In the genomic region with DNA sequence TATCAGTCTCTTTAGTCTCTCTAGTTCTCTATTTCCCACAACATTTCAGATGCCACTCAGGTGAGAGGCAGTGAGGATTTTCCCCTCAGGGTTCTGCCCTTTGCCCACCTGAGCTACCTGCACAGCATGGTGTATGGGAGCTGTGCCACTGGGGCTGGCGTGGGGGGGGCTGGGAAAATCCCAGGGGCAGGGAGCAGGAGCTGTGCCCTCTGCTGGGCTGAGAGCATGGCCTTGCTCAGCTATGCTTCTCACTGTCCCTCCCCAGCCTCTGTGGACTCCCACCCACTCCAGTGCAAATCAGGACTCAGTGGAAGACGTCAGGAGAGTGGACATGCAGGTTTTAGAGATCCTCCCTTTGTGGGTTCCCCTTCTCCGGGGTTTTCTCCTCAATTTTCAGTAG, we compare ENCODE assay signal across 26 cellular contexts. TPM values are rescaled to one million over a fixed set of nuclear protein-coding genes. Genes with fewer than 3 reads are reported as not detected.
DNase-seq lines count a peak whose midpoint lies in the region; ATAC-seq, FAIRE-seq and TF ChIP-seq lines count a peak whose summit lies in the region.
"Had no signal": no experiment of that assay in that cellular context is flagged by ENCODE, and none has a peak within 500 bp of the region (broad histone marks: within the 10 kb centered on the region; RNA-seq: fewer than 3 reads in every experiment).

No MANE protein-coding gene starts in this region.

- WGBS in HepG2 (ENCODE audit: low lambda C conversion rate) = 17% methylated on average over 2 of the region's 3 CpGs
- WGBS in neuronal stem cell (ENCODE audit: extremely low coverage in 2 of 2, insufficient read length in 2 of 2, insufficient replicate concordance in 1 of 2), 2 donors = no CpG with 5 or more reads among the region's 3 CpGs

- H2BK120ac ChIP-seq in neuronal stem cell (ENCODE audit: low read depth, low read length) = no peak overlapping the region

- no peaks in the 10 kb centered on the region for H3K79me2 ChIP-seq in HepG2 (ENCODE audit: insufficient read depth, low read length)

- no peak for TF ChIP-seq RAD21 in HepG2 (CRISPR knock-in tag; IDR thresholded peaks at IDR 0.05)

- H3K9ac ChIP-seq in HepG2 (ENCODE audit: insufficient read depth, low read depth, low read length) = no peak overlapping the region
- no peak overlapping the region for H3K9ac ChIP-seq in neuronal stem cell (ENCODE audit: low read depth, low read length, poor library complexity)
- H3K9ac ChIP-seq: BLaER1 had no signal

- no peak for FAIRE-seq in HepG2 (lab: Jason Lieb, UNC)
- FAIRE-seq: A204.1, GM12878, GM12892, GM18507 had no signal

- no peak overlapping the region for H3K14ac ChIP-seq in neuronal stem cell (ENCODE audit: low read length)

- intact Hi-C loops in HepG2 (cut with micrococcal nuclease; ENCODE audit: unreplicated experiment) = no loop called here

- in situ Hi-C loops in HepG2 (cut with HindIII; ENCODE audit: extremely low pct_ligation_motif_present, low pct_unique_long_range_greater_than_20kb) = no loop called here
- in situ Hi-C loops in HAP-1 (cut with MboI; ENCODE audit: low sequenced_read_pairs) = no loop called here

- H2AFZ ChIP-seq in HepG2 (ENCODE audit: low read length) = no peak overlapping the region
- no peak overlapping the region for H2AFZ ChIP-seq in neuronal stem cell (ENCODE audit: low read length)

- H3K36me3 ChIP-seq in HepG2 (replicated peaks in 1 of 2; ENCODE audit: control insufficient read depth in 1 of 2, insufficient read depth in 2 of 2, low read length in 2 of 2) (no peaks in the 10 kb centered on the region), neuronal stem cell (replicated peaks in 1 of 2; ENCODE audit: control insufficient read depth in 2 of 2, insufficient read depth in 2 of 2, low read length in 2 of 2) (no peaks in the 10 kb centered on the region), HAP-1 (replicated peaks) (no peaks in the 10 kb centered on the region)
- H3K36me3 ChIP-seq: BE2C had no signal

- H3K27ac ChIP-seq in HepG2 (ENCODE audit: extremely low read length, insufficient read depth, low read length) (no peak overlapping the region), neuronal stem cell (replicated peaks; ENCODE audit: low read length) (no peak overlapping the region)
- H3K27ac ChIP-seq: BLaER1 had no signal

- H2BK12ac ChIP-seq in neuronal stem cell (ENCODE audit: low read length) = no peak overlapping the region

- CTCF ChIA-PET in HepG2 (lab: Yijun Ruan, JAX; ENCODE audit: low intra/inter-chr PET ratio, low total read pairs) = no interaction called here

- no peak overlapping the region for H3K27ac Mint-ChIP-seq in HFFc6
- H3K27ac Mint-ChIP-seq: CD14-positive monocyte; CD4-positive, alpha-beta memory T cell; CD4-positive, CD25-positive, alpha-beta regulatory T cell; CD8-positive, alpha-beta memory T cell had no signal

- no peak overlapping the region for H4K91ac ChIP-seq in neuronal stem cell (ENCODE audit: low read depth, low read length, poor library complexity)

- no peak overlapping the region for H2BK15ac ChIP-seq in neuronal stem cell (ENCODE audit: low read length)

- no peaks in the 10 kb centered on the region for H4K20me1 ChIP-seq in HepG2 (ENCODE audit: insufficient read depth, low read length)
- H4K20me1 ChIP-seq: BLaER1 had no signal

- H2BK5ac ChIP-seq in neuronal stem cell (ENCODE audit: low read length) = no peak overlapping the region

- H3K4me1 Mint-ChIP-seq in HFFc6 (ENCODE audit: low read depth) = no peaks in the 10 kb centered on the region
- H3K4me1 Mint-ChIP-seq: CD14-positive monocyte; CD4-positive, alpha-beta memory T cell; CD4-positive, CD25-positive, alpha-beta regulatory T cell; CD8-positive, alpha-beta memory T cell had no signal

- H2AK5ac ChIP-seq in neuronal stem cell (ENCODE audit: low read depth, low read length) = no peak overlapping the region

- H3K4me3 ChIP-seq in HepG2 (replicated peaks in 1 of 3; ENCODE audit: insufficient read depth in 1 of 3, low read depth in 2 of 3, low read length in 3 of 3) = no peak overlapping the region
- H3K4me3 ChIP-seq in neuronal stem cell (ENCODE audit: low read length in 2 of 2) = no peak overlapping the region
- H3K4me3 ChIP-seq in HAP-1 = no peak overlapping the region
- H3K4me3 ChIP-seq: BLaER1, GM12878 had no signal

- H3K36me3 Mint-ChIP-seq in HFFc6 (ENCODE audit: low read depth) = no peaks in the 10 kb centered on the region
- H3K36me3 Mint-ChIP-seq: CD14-positive monocyte; CD4-positive, CD25-positive, alpha-beta regulatory T cell had no signal

- no peak overlapping the region for H3K4ac ChIP-seq in neuronal stem cell (ENCODE audit: low read length)

- H3K27me3 ChIP-seq in HepG2 (ENCODE audit: control insufficient read depth in 1 of 2, insufficient read depth in 2 of 2, low read length in 2 of 2) = peaks cover 0 to 4% of the 10 kb centered on the region in 2 experiments; a peak in 2 of 5 replicates
- no peaks in the 10 kb centered on the region for H3K27me3 ChIP-seq in neuronal stem cell (ENCODE audit: control insufficient read depth in 3 of 3, insufficient read depth in 3 of 3, low read depth in 1 of 3, low read length in 3 of 3)
- no peaks in the 10 kb centered on the region for H3K27me3 ChIP-seq in HAP-1 (ENCODE audit: low read depth)
- H3K27me3 ChIP-seq: BE2C, BLaER1 had no signal

- peak overlapping the region; percentile 52 for H4K8ac ChIP-seq in neuronal stem cell (ENCODE audit: low read depth, low read length)

- H3K27me3 Mint-ChIP-seq in HFFc6 (ENCODE audit: insufficient read depth) = peaks cover 42% of the 10 kb centered on the region
- H3K27me3 Mint-ChIP-seq: CD4-positive, alpha-beta memory T cell had no signal

- ATAC-seq in HepG2 = peak; percentile 51
- ATAC-seq: GM12878 had no signal

- TF ChIP-seq CTCF in HFFc6 (IDR thresholded peaks at IDR 0.05) (0 out of 2 replicates have a peak, but pooled peaks have one; percentile 7), HepG2 (CRISPR knock-in tag; IDR thresholded peaks at IDR 0.05) (no peak)

- H3K4me1 ChIP-seq in HepG2 (ENCODE audit: insufficient read depth, low read length) = peaks cover 9% of the 10 kb centered on the region
- peaks cover 0 to 2% of the 10 kb centered on the region in 2 donors for H3K4me1 ChIP-seq in neuronal stem cell (ENCODE audit: control insufficient read depth in 2 of 2, insufficient read depth in 1 of 2, low read depth in 1 of 2, low read length in 2 of 2)
- H3K4me1 ChIP-seq in HAP-1 = peaks cover 8% of the 10 kb centered on the region
- H3K4me1 ChIP-seq: BE2C had no signal

- H3K18ac ChIP-seq in neuronal stem cell (ENCODE audit: low read length) = no peak overlapping the region

- no peak for TF ChIP-seq EP300 in HepG2 (IDR thresholded peaks at IDR 0.05; ENCODE audit: low read depth in 2 of 2, low read length in 2 of 2)
- no peak for TF ChIP-seq EP300 in HepG2 (CRISPR knock-in tag; IDR thresholded peaks at IDR 0.05; ENCODE audit: borderline replicate concordance)

- H3K23ac ChIP-seq in neuronal stem cell (ENCODE audit: low read depth, low read length, poor library complexity) = no peak overlapping the region

- TF ChIP-seq POLR2A in HepG2 (IDR thresholded peaks at IDR 0.05; ENCODE audit: insufficient read depth in 1 of 2, low read depth in 2 of 2, low read length in 2 of 2) = no peak

- no TSS peak for BruUV-seq in HepG2 (replicated peaks; lab: Mats Ljungman, UMichigan)

- H3K4me3 Mint-ChIP-seq in HFFc6 = no peak overlapping the region
- H3K4me3 Mint-ChIP-seq: CD14-positive monocyte; CD4-positive, alpha-beta memory T cell; CD8-positive, alpha-beta memory T cell had no signal

- H3K79me1 ChIP-seq in neuronal stem cell (ENCODE audit: low read depth, low read length) = no peaks in the 10 kb centered on the region

- POLR2A ChIA-PET in HepG2 (lab: Yijun Ruan, JAX) = no interaction called here

- H3K9me3 Mint-ChIP-seq in HFFc6 = peaks cover 8% of the 10 kb centered on the region

- H3K4me2 ChIP-seq in HepG2 (ENCODE audit: low read depth, low read length) (no peak overlapping the region), neuronal stem cell (ENCODE audit: insufficient read depth, low read length, poor library complexity, severe bottlenecking) (no peak overlapping the region)
- H3K4me2 ChIP-seq: BLaER1 had no signal

- DNase-seq in HFFc6 (no peak), HepG2 (ENCODE audit: low spot score) (no peak), neuronal stem cell (ENCODE audit: low spot score) (no peak), HAP-1 (ENCODE audit: low spot score in 2 of 2) (no peak)
- no peak for DNase-seq in activated CD4-positive, alpha-beta T cell treated with anti-CD3 and anti-CD28 coated beads for 4 hours
- DNase-seq: 8988T; ACHN; BE2C; C1 segment of cervical spinal cord; CD4-positive, alpha-beta memory T cell; CD4-positive, CD25-positive, alpha-beta regulatory T cell; CD8-positive, alpha-beta memory T cell; COR-L47; DMS 273 treated with DMSO at 0.1 percent for 48 hours; DMS153; DMS53; DMS79; DND-41; EL; GDM1 had no signal

- no peaks in the 10 kb centered on the region for H3K9me3 ChIP-seq in HepG2 (ENCODE audit: low read length)
- peaks cover 0 to 3% of the 10 kb centered on the region in 2 donors for H3K9me3 ChIP-seq in neuronal stem cell (replicated peaks in 1 of 2; ENCODE audit: control insufficient read depth in 2 of 2, insufficient read depth in 1 of 2, low read depth in 1 of 2, low read length in 2 of 2)
- H3K9me3 ChIP-seq in HAP-1 = no peaks in the 10 kb centered on the region
- H3K9me3 ChIP-seq: BE2C had no signal

RNA-seq across cellular contexts. Expression of a gene that starts 57.2 kb away (rescaled TPM):
- total RNA-seq in HFFc6 (2021; fragmentation: NEBNext Ultra II Directional; extraction: Animal tissue kit (Norgen Biotek cat#: 25700)) = 10 to 100 TPM in 3 of 6 experiments, 1 to 10 TPM in 3; 8.8 to 10.7 (median 10.0) TPM
- total RNA-seq in HepG2 (2016; rRNA removed; fragmentation: Illumina TruSeq; extraction: Trizol) = 6.5 and 8.6 TPM in 2 replicates
- 1.1 TPM in 2 replicates for total RNA-seq in HepG2 (2016; cell fraction: cytosol; rRNA removed; fragmentation: Illumina TruSeq; extraction: Trizol; ENCODE audit: low read depth)
- total RNA-seq in HepG2 (2016; cell fraction: insoluble cytoplasmic fraction; rRNA removed; fragmentation: Illumina TruSeq; extraction: Trizol) = 5.5 and 9.7 TPM in 2 replicates
- total RNA-seq in HepG2 (2016; cell fraction: membrane; rRNA removed; fragmentation: Illumina TruSeq; extraction: Trizol) = 2.7 and 2.8 TPM in 2 replicates
- 16.9 and 20.1 TPM in 2 replicates for total RNA-seq in HepG2 (2016; cell fraction: nucleus; rRNA removed; fragmentation: Illumina TruSeq; extraction: Trizol)
- 5.8 and 6.9 TPM in 2 replicates for polyA plus RNA-seq in HepG2 (2011; rRNA removed)
- polyA plus RNA-seq in HepG2 (2011; cell fraction: cytosol; rRNA removed) = 3.1 and 4.4 TPM in 2 replicates
- 24.7 and 30.2 TPM in 2 replicates for polyA plus RNA-seq in HepG2 (2011; cell fraction: nucleus; rRNA removed)
- polyA plus RNA-seq in HepG2 (2012) = 5.0 and 5.9 TPM in 2 replicates
- polyA plus RNA-seq in HepG2 (2016; cell fraction: cytosol; fragmentation: Illumina TruSeq; extraction: Trizol; ENCODE audit: low read depth) = 0.79 and 1.0 TPM in 2 replicates
- 4.4 and 6.5 TPM in 2 replicates for polyA plus RNA-seq in HepG2 (2016; cell fraction: insoluble cytoplasmic fraction; fragmentation: Illumina TruSeq; extraction: Trizol; ENCODE audit: low read depth)
- polyA plus RNA-seq in HepG2 (2016; cell fraction: membrane; fragmentation: Illumina TruSeq; extraction: Trizol; ENCODE audit: low read depth) = 1.4 TPM in 2 replicates
- 15.4 and 17.7 TPM in 2 replicates for polyA plus RNA-seq in HepG2 (2016; cell fraction: nucleus; fragmentation: Illumina TruSeq; extraction: Trizol; ENCODE audit: insufficient read depth, low read depth)
- 15.4 and 22.2 TPM in 2 replicates for polyA minus RNA-seq in HepG2 (2011; rRNA and poly(A)+ RNA removed; ENCODE audit: low replicate concordance)
- 4.7 and 5.7 TPM in 2 replicates for polyA minus RNA-seq in HepG2 (2011; cell fraction: cytosol; rRNA and poly(A)+ RNA removed)
- 38.8 and 41.1 TPM in 2 replicates for polyA minus RNA-seq in HepG2 (2011; cell fraction: nucleus; rRNA and poly(A)+ RNA removed)
- 5.4 TPM for polyA plus RNA-seq in neuronal stem cell (2013, experiment 1 of 2)
- 4.4 TPM for polyA plus RNA-seq in neuronal stem cell (2013, experiment 2 of 2)

RNA-seq across cellular contexts. Expression of a gene that starts 57.2 kb away (rescaled TPM):
- 10 to 100 TPM; 18.6 to 23.2 (median 19.9) TPM for total RNA-seq in HFFc6 (2021; fragmentation: NEBNext Ultra II Directional; extraction: Animal tissue kit (Norgen Biotek cat#: 25700))
- 17.0 and 17.8 TPM in 2 replicates for total RNA-seq in HepG2 (2016; rRNA removed; fragmentation: Illumina TruSeq; extraction: Trizol)
- 1.8 and 2.6 TPM in 2 replicates for total RNA-seq in HepG2 (2016; cell fraction: cytosol; rRNA removed; fragmentation: Illumina TruSeq; extraction: Trizol; ENCODE audit: low read depth)
- 17.4 and 17.6 TPM in 2 replicates for total RNA-seq in HepG2 (2016; cell fraction: insoluble cytoplasmic fraction; rRNA removed; fragmentation: Illumina TruSeq; extraction: Trizol)
- 3.3 and 3.5 TPM in 2 replicates for total RNA-seq in HepG2 (2016; cell fraction: membrane; rRNA removed; fragmentation: Illumina TruSeq; extraction: Trizol)
- 11.7 and 13.5 TPM in 2 replicates for total RNA-seq in HepG2 (2016; cell fraction: nucleus; rRNA removed; fragmentation: Illumina TruSeq; extraction: Trizol)
- polyA plus RNA-seq in HepG2 (2011; rRNA removed) = 4.2 and 5.8 TPM in 2 replicates
- polyA plus RNA-seq in HepG2 (2011; cell fraction: cytosol; rRNA removed) = 4.2 and 5.6 TPM in 2 replicates
- polyA plus RNA-seq in HepG2 (2011; cell fraction: nucleus; rRNA removed) = 14.4 TPM in 2 replicates
- 9.4 and 11.1 TPM in 2 replicates for polyA plus RNA-seq in HepG2 (2012)
- polyA plus RNA-seq in HepG2 (2016; cell fraction: cytosol; fragmentation: Illumina TruSeq; extraction: Trizol; ENCODE audit: low read depth) = 0.98 and 1.3 TPM in 2 replicates
- 12.5 and 15.9 TPM in 2 replicates for polyA plus RNA-seq in HepG2 (2016; cell fraction: insoluble cytoplasmic fraction; fragmentation: Illumina TruSeq; extraction: Trizol; ENCODE audit: low read depth)
- 1.2 and 1.9 TPM in 2 replicates for polyA plus RNA-seq in HepG2 (2016; cell fraction: membrane; fragmentation: Illumina TruSeq; extraction: Trizol; ENCODE audit: low read depth)
- polyA plus RNA-seq in HepG2 (2016; cell fraction: nucleus; fragmentation: Illumina TruSeq; extraction: Trizol; ENCODE audit: insufficient read depth, low read depth) = 12.6 and 13.3 TPM in 2 replicates
- polyA minus RNA-seq in HepG2 (2011; rRNA and poly(A)+ RNA removed; ENCODE audit: low replicate concordance) = 3.1 and 10.1 TPM in 2 replicates
- polyA minus RNA-seq in HepG2 (2011; cell fraction: cytosol; rRNA and poly(A)+ RNA removed) = 4.0 and 5.3 TPM in 2 replicates
- polyA minus RNA-seq in HepG2 (2011; cell fraction: nucleus; rRNA and poly(A)+ RNA removed) = 8.6 and 9.6 TPM in 2 replicates
- 7.3 TPM for polyA plus RNA-seq in neuronal stem cell (2013, experiment 1 of 2)
- polyA plus RNA-seq in neuronal stem cell (2013, experiment 2 of 2) = 8.3 TPM
